Comparison of ENCODE assay signal across 11 cellular contexts in the genomic region with DNA sequence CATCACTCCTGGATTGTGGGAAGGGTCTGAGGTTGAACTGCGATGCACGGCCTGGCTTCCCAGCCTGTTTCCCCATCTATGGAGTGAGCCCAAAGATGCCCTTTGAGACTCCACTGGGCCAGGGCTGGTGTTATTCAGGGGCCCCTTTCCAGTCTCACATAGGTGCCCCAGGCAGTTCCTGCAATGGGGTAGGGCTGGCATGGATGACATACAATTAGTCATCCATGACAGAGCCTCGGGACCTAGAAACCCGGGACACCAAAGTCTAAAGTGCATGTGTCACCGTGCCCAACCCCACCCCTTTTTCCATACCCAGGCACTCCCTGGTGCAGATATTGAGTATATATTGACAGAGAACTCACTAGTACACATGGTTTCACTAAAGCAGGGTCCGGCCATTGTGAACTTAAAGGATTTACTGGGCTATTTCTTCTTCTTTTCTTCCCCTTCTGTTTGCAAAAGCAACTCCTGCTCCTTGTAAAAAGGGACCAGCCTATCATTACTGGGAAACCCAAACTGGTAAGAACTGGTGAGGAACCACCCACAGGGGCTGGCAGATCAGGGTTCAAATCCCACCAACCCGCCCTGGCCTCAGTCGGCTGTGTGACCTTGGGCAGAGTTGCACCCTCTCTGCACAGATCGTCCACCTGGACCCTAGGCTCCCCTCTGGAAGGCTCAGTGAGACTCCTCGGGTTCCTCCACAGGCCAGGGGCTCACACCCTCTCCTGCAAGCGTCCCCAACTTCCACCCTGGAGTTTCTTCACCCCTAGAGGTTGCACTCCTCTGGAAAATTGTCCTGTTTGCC. TPM values are rescaled to one million over a fixed set of nuclear protein-coding genes. Genes with fewer than 3 reads are reported as not detected.
DNase-seq lines count a peak whose midpoint lies in the region; ATAC-seq, FAIRE-seq and TF ChIP-seq lines count a peak whose summit lies in the region.
"Had no signal": no experiment of that assay in that cellular context is flagged by ENCODE, and none has a peak within 500 bp of the region (broad histone marks: within the 10 kb centered on the region; RNA-seq: fewer than 3 reads in every experiment).

No MANE protein-coding gene starts in this region.

- H3K4me3 ChIP-seq in HepG2 (replicated peaks in 1 of 3; ENCODE audit: insufficient read depth in 1 of 3, low read depth in 2 of 3, low read length in 3 of 3): peak overlapping the region in 1 of 3 experiments; percentile 79; a peak in 3 of 6 replicates
- H3K4me3 ChIP-seq in stomach: peak overlapping the region; percentile 15 to 54 (median 22)
- H3K4me3 ChIP-seq in uterus: no peak overlapping the region
- H3K4me3 ChIP-seq: upper lobe of left lung had no signal

- H3K36me3 ChIP-seq in HepG2 (replicated peaks in 1 of 2; ENCODE audit: control insufficient read depth in 1 of 2, insufficient read depth in 2 of 2, low read length in 2 of 2): no peaks in the 10 kb centered on the region
- peaks cover 0 to 5% (median 0%) of the 10 kb centered on the region in 4 donors for H3K36me3 ChIP-seq in stomach
- H3K36me3 ChIP-seq in uterus: no peaks in the 10 kb centered on the region
- H3K36me3 ChIP-seq: upper lobe of left lung had no signal

- TF ChIP-seq POLR2A in HepG2 (IDR thresholded peaks at IDR 0.05; ENCODE audit: insufficient read depth in 1 of 2, low read depth in 2 of 2, low read length in 2 of 2): peak in 1 of 2 experiments; percentile 61; a peak in 2 of 4 replicates
- TF ChIP-seq POLR2A in stomach (IDR thresholded peaks at IDR 0.05): peak in 1 of 4 donors; percentile 25
- TF ChIP-seq POLR2A in uterus (IDR thresholded peaks at IDR 0.05): no peak
- no peak for TF ChIP-seq POLR2A in GM18505 (IDR thresholded peaks at IDR 0.05; ENCODE audit: borderline replicate concordance, extremely low read depth, insufficient read depth, insufficient read length)

- TF ChIP-seq RAD21 in HepG2 (CRISPR knock-in tag; IDR thresholded peaks at IDR 0.05): no peak

- ATAC-seq in HepG2 (peak; percentile 87), GM18505 (IDR thresholded peaks at IDR 0.05; ENCODE audit: unreplicated experiment) (no peak)

- in situ Hi-C loops in HepG2 (cut with HindIII; ENCODE audit: extremely low pct_ligation_motif_present, low pct_unique_long_range_greater_than_20kb): loop anchor here (5.0 kb wide), 1 partner anchor 50 kb away; the partner anchor contains the start of gene JAK3

- no peak overlapping the region for H2AFZ ChIP-seq in HepG2 (ENCODE audit: low read length)

- no peaks in the 10 kb centered on the region for H3K79me2 ChIP-seq in HepG2 (ENCODE audit: insufficient read depth, low read length)

- H3K27me3 Mint-ChIP-seq in activated CD4-positive, alpha-beta T cell treated with anti-CD3 and anti-CD28 coated beads, Interleukin-2, amount 10 ng/mL, durations not matched to agents 24 days and 14 days: peaks cover 20% of the 10 kb centered on the region

- H3K27ac ChIP-seq in HepG2 (ENCODE audit: extremely low read length, insufficient read depth, low read length) (peak overlapping the region; percentile 70), stomach (peak overlapping the region; percentile 87 to 95 (median 89)), uterus (no peak overlapping the region)

- FAIRE-seq in HepG2 (lab: Jason Lieb, UNC): peak; percentile 58

- peaks cover 0 to 15% of the 10 kb centered on the region in 2 experiments; a peak in 1 of 5 replicates for H3K27me3 ChIP-seq in HepG2 (ENCODE audit: control insufficient read depth in 1 of 2, insufficient read depth in 2 of 2, low read length in 2 of 2)
- peaks cover 8 to 86% (median 13%) of the 10 kb centered on the region in 3 donors for H3K27me3 ChIP-seq in stomach
- peaks cover 0 to 22% of the 10 kb centered on the region in 2 donors for H3K27me3 ChIP-seq in uterus

- H3K9ac ChIP-seq in HepG2 (ENCODE audit: insufficient read depth, low read depth, low read length): peak overlapping the region; percentile 55

- no peaks in the 10 kb centered on the region for H3K9me3 Mint-ChIP-seq in activated CD4-positive, alpha-beta T cell treated with anti-CD3 and anti-CD28 coated beads, Interleukin-2, amount 10 ng/mL, durations not matched to agents 24 days and 14 days
- H3K9me3 Mint-ChIP-seq: neural crest cell had no signal

- intact Hi-C loops in activated CD4-positive, alpha-beta T cell treated with anti-CD3 and anti-CD28 coated beads, Interleukin-2, amount 10 ng/mL, durations not matched to agents 24 days and 14 days (cut with micrococcal nuclease): no loop called here
- intact Hi-C loops in HepG2 (cut with micrococcal nuclease; ENCODE audit: unreplicated experiment) (no loop called here), stomach (cut with DNase I; ENCODE audit: low total_unique reads) (no loop called here), uterus (cut with DNase I; ENCODE audit: low total_unique reads) (no loop called here), posterior vena cava (cut with DNase I) (loop anchor here in 1 of 2 donors (10.0 kb wide), 1 partner anchor 57 kb away; the partner anchor contains the start of gene RPL18A)

- POLR2A ChIA-PET in HepG2 (lab: Yijun Ruan, JAX): interaction anchor here (1.7 to 3.8 kb wide), 3 partner anchors 50 to 67 kb away, joined by 4 to 24 read pairs (median 6); partner anchors contain the start of genes JAK3 and RPL18A

- no peak overlapping the region for H3K4me3 Mint-ChIP-seq in activated CD4-positive, alpha-beta T cell treated with anti-CD3 and anti-CD28 coated beads, Interleukin-2, amount 10 ng/mL, durations not matched to agents 24 days and 14 days
- H3K4me3 Mint-ChIP-seq: neural crest cell had no signal

- H4K20me1 ChIP-seq in HepG2 (ENCODE audit: insufficient read depth, low read length): no peaks in the 10 kb centered on the region

- H3K4me1 Mint-ChIP-seq in activated CD4-positive, alpha-beta T cell treated with anti-CD3 and anti-CD28 coated beads, Interleukin-2, amount 10 ng/mL, durations not matched to agents 24 days and 14 days: peaks cover 15% of the 10 kb centered on the region
- H3K4me1 Mint-ChIP-seq: neural crest cell had no signal

- DNase-seq in activated CD4-positive, alpha-beta T cell treated with anti-CD3 and anti-CD28 coated beads for 24 hours (ENCODE audit: low read depth in 2 of 2): peak; percentile 44 to 55
- no peak for DNase-seq in activated CD4-positive, alpha-beta T cell treated with anti-CD3 and anti-CD28 coated beads for 1 hour
- no peak for DNase-seq in activated CD4-positive, alpha-beta T cell treated with anti-CD3 and anti-CD28 coated beads, Interleukin-2, amount 10 ng/mL, durations not matched to agents 24 days and 14 days
- DNase-seq in HepG2 (ENCODE audit: low spot score): peak; percentile 95
- DNase-seq in stomach: peak; percentile 90
- no peak for DNase-seq in uterus
- no peak for DNase-seq in posterior vena cava (ENCODE audit: low spot score)
- DNase-seq: NCI-H446, upper lobe of left lung had no signal

- H3K9me3 ChIP-seq in HepG2 (ENCODE audit: low read length) (no peaks in the 10 kb centered on the region), stomach (no peaks in the 10 kb centered on the region), uterus (no peaks in the 10 kb centered on the region)
- H3K9me3 ChIP-seq: upper lobe of left lung had no signal

- no peak for TF ChIP-seq CTCF in HepG2 (CRISPR knock-in tag; IDR thresholded peaks at IDR 0.05)
- no peak for TF ChIP-seq CTCF in stomach (IDR thresholded peaks at IDR 0.05)
- TF ChIP-seq CTCF in uterus (IDR thresholded peaks at IDR 0.05): no peak

- TF ChIP-seq EP300 in HepG2 (IDR thresholded peaks at IDR 0.05; ENCODE audit: low read depth in 2 of 2, low read length in 2 of 2) (peak; percentile 21 to 68; a peak in 3 of 4 replicates), HepG2 (CRISPR knock-in tag; IDR thresholded peaks at IDR 0.05; ENCODE audit: borderline replicate concordance) (0 out of 2 replicates have a peak, but pooled peaks have one; percentile 29), stomach (IDR thresholded peaks at IDR 0.05) (no peak)

- H3K4me1 ChIP-seq in HepG2 (ENCODE audit: insufficient read depth, low read length) (peaks cover 55% of the 10 kb centered on the region), stomach (peaks cover 11 to 48% (median 22%) of the 10 kb centered on the region in 4 donors), uterus (no peaks in the 10 kb centered on the region)

- WGBS in HepG2 (ENCODE audit: low lambda C conversion rate): 9% methylated on average over 10 of the region's 11 CpGs
- WGBS in stomach, 5 donors: 27 to 42% (median 31%) methylated on average over 8 to 11 of the region's 11 CpGs

- H3K4me2 ChIP-seq in HepG2 (ENCODE audit: low read depth, low read length): peak overlapping the region; percentile 75

- peak overlapping the region; percentile 36 for H3K27ac Mint-ChIP-seq in activated CD4-positive, alpha-beta T cell treated with anti-CD3 and anti-CD28 coated beads, Interleukin-2, amount 10 ng/mL, durations not matched to agents 24 days and 14 days

- BruUV-seq in HepG2 (replicated peaks; lab: Mats Ljungman, UMichigan): TSS peak; percentile 69

- H3K36me3 Mint-ChIP-seq in activated CD4-positive, alpha-beta T cell treated with anti-CD3 and anti-CD28 coated beads, Interleukin-2, amount 10 ng/mL, durations not matched to agents 24 days and 14 days (ENCODE audit: low read depth): no peaks in the 10 kb centered on the region

- CTCF ChIA-PET in HepG2 (lab: Yijun Ruan, JAX; ENCODE audit: low intra/inter-chr PET ratio, low total read pairs): no interaction called here

RNA-seq across cellular contexts. Expression of gene B3GNT3, which starts 2.7 kb away (rescaled TPM):
- total RNA-seq in activated CD4-positive, alpha-beta T cell treated with anti-CD3 and anti-CD28 coated beads, Interleukin-2, amount 10 ng/mL, durations not matched to agents 24 days and 14 days: not detected in 2 replicates
- 0.48 and 0.86 TPM in 2 replicates for total RNA-seq in HepG2 (2016; rRNA removed; fragmentation: Illumina TruSeq; extraction: Trizol)
- total RNA-seq in HepG2 (2016; cell fraction: cytosol; rRNA removed; fragmentation: Illumina TruSeq; extraction: Trizol; ENCODE audit: low read depth): 0.18 and 0.40 TPM in 2 replicates
- 0.36 and 1.2 TPM in 2 replicates for total RNA-seq in HepG2 (2016; cell fraction: insoluble cytoplasmic fraction; rRNA removed; fragmentation: Illumina TruSeq; extraction: Trizol)
- 0.38 and 0.43 TPM in 2 replicates for total RNA-seq in HepG2 (2016; cell fraction: membrane; rRNA removed; fragmentation: Illumina TruSeq; extraction: Trizol)
- total RNA-seq in HepG2 (2016; cell fraction: nucleus; rRNA removed; fragmentation: Illumina TruSeq; extraction: Trizol): 1.0 and 1.3 TPM in 2 replicates
- polyA plus RNA-seq in HepG2 (2011; rRNA removed): 4.0 and 8.6 TPM in 2 replicates
- polyA plus RNA-seq in HepG2 (2011; cell fraction: cytosol; rRNA removed): 4.2 and 6.3 TPM in 2 replicates
- polyA plus RNA-seq in HepG2 (2011; cell fraction: nucleus; rRNA removed): 3.5 and 4.5 TPM in 2 replicates
- 9.1 and 10.5 TPM in 2 replicates for polyA plus RNA-seq in HepG2 (2012)
- 0.10 and 0.18 TPM in 2 replicates for polyA plus RNA-seq in HepG2 (2016; cell fraction: cytosol; fragmentation: Illumina TruSeq; extraction: Trizol; ENCODE audit: low read depth)
- 0.61 and 0.62 TPM in 2 replicates for polyA plus RNA-seq in HepG2 (2016; cell fraction: insoluble cytoplasmic fraction; fragmentation: Illumina TruSeq; extraction: Trizol; ENCODE audit: low read depth)
- polyA plus RNA-seq in HepG2 (2016; cell fraction: membrane; fragmentation: Illumina TruSeq; extraction: Trizol; ENCODE audit: low read depth): 0.29 and 0.35 TPM in 2 replicates
- polyA plus RNA-seq in HepG2 (2016; cell fraction: nucleus; fragmentation: Illumina TruSeq; extraction: Trizol; ENCODE audit: insufficient read depth, low read depth): 1.8 and 2.3 TPM in 2 replicates
- polyA minus RNA-seq in HepG2 (2011; rRNA and poly(A)+ RNA removed; ENCODE audit: low replicate concordance): 2.7 and 11.1 TPM in 2 replicates
- polyA minus RNA-seq in HepG2 (2011; cell fraction: cytosol; rRNA and poly(A)+ RNA removed): 3.0 and 4.7 TPM in 2 replicates
- polyA minus RNA-seq in HepG2 (2011; cell fraction: nucleus; rRNA and poly(A)+ RNA removed): 1.8 and 3.1 TPM in 2 replicates
- 100 to 1,000 TPM in 1 of 5 donors, 10 to 100 TPM in 4; 11.9 to 117 (median 25.7) TPM for total RNA-seq in stomach
- polyA plus RNA-seq in stomach: 10 to 100 TPM; 11.3 to 39.3 (median 11.3) TPM
- total RNA-seq in uterus: 1 to 10 TPM in 1 of 4 donors, not detected in 3; 1.4 TPM
- total RNA-seq in posterior vena cava: under 1 TPM in 1 of 2 donors, not detected in 1; 0.28 TPM
- total RNA-seq: neural crest cell had no signal

RNA-seq across cellular contexts. Expression of gene INSL3, which starts 23.7 kb away (rescaled TPM):
- 5.9 and 8.7 TPM in 2 replicates for total RNA-seq in activated CD4-positive, alpha-beta T cell treated with anti-CD3 and anti-CD28 coated beads, Interleukin-2, amount 10 ng/mL, durations not matched to agents 24 days and 14 days
- total RNA-seq in HepG2 (2016; rRNA removed; fragmentation: Illumina TruSeq; extraction: Trizol) (not detected in 2 replicates), stomach (not detected), uterus (not detected), posterior vena cava (not detected)
- total RNA-seq in HepG2 (2016; cell fraction: cytosol; rRNA removed; fragmentation: Illumina TruSeq; extraction: Trizol; ENCODE audit: low read depth): not detected in 2 replicates
- total RNA-seq in HepG2 (2016; cell fraction: insoluble cytoplasmic fraction; rRNA removed; fragmentation: Illumina TruSeq; extraction: Trizol): not detected in 2 replicates
- total RNA-seq in HepG2 (2016; cell fraction: membrane; rRNA removed; fragmentation: Illumina TruSeq; extraction: Trizol): not detected in 2 replicates
- not detected in 2 replicates for total RNA-seq in HepG2 (2016; cell fraction: nucleus; rRNA removed; fragmentation: Illumina TruSeq; extraction: Trizol)
- polyA plus RNA-seq in HepG2 (2011; rRNA removed) (0.30 and 0.44 TPM in 2 replicates), stomach (under 1 TPM in 1 of 3 donors, not detected in 2; 0.23 TPM)
- polyA plus RNA-seq in HepG2 (2011; cell fraction: cytosol; rRNA removed): 0.21 TPM in 1 of 2 replicates, not detected in the other
- polyA plus RNA-seq in HepG2 (2011; cell fraction: nucleus; rRNA removed): 1.2 and 1.5 TPM in 2 replicates
- polyA plus RNA-seq in HepG2 (2012): 0.23 and 0.35 TPM in 2 replicates
- polyA plus RNA-seq in HepG2 (2016; cell fraction: cytosol; fragmentation: Illumina TruSeq; extraction: Trizol; ENCODE audit: low read depth): not detected in 2 replicates
- not detected in 2 replicates for polyA plus RNA-seq in HepG2 (2016; cell fraction: insoluble cytoplasmic fraction; fragmentation: Illumina TruSeq; extraction: Trizol; ENCODE audit: low read depth)
- polyA plus RNA-seq in HepG2 (2016; cell fraction: membrane; fragmentation: Illumina TruSeq; extraction: Trizol; ENCODE audit: low read depth): not detected in 2 replicates
- not detected in 2 replicates for polyA plus RNA-seq in HepG2 (2016; cell fraction: nucleus; fragmentation: Illumina TruSeq; extraction: Trizol; ENCODE audit: insufficient read depth, low read depth)
- 0.88 TPM in 1 of 2 replicates, not detected in the other for polyA minus RNA-seq in HepG2 (2011; rRNA and poly(A)+ RNA removed; ENCODE audit: low replicate concordance)
- not detected in 2 replicates for polyA minus RNA-seq in HepG2 (2011; cell fraction: cytosol; rRNA and poly(A)+ RNA removed)
- not detected in 2 replicates for polyA minus RNA-seq in HepG2 (2011; cell fraction: nucleus; rRNA and poly(A)+ RNA removed)
- total RNA-seq: neural crest cell had no signal

RNA-seq across cellular contexts. Expression of gene FCHO1, which starts 46.3 kb away (rescaled TPM):
- total RNA-seq in activated CD4-positive, alpha-beta T cell treated with anti-CD3 and anti-CD28 coated beads, Interleukin-2, amount 10 ng/mL, durations not matched to agents 24 days and 14 days: 91.9 and 96.2 TPM in 2 replicates
- total RNA-seq in HepG2 (2016; rRNA removed; fragmentation: Illumina TruSeq; extraction: Trizol): 1.2 and 1.3 TPM in 2 replicates
- 0.18 and 1.7 TPM in 2 replicates for total RNA-seq in HepG2 (2016; cell fraction: cytosol; rRNA removed; fragmentation: Illumina TruSeq; extraction: Trizol; ENCODE audit: low read depth)
- 0.45 and 2.3 TPM in 2 replicates for total RNA-seq in HepG2 (2016; cell fraction: insoluble cytoplasmic fraction; rRNA removed; fragmentation: Illumina TruSeq; extraction: Trizol)
- 1.4 TPM in 2 replicates for total RNA-seq in HepG2 (2016; cell fraction: membrane; rRNA removed; fragmentation: Illumina TruSeq; extraction: Trizol)
- 1.6 and 3.1 TPM in 2 replicates for total RNA-seq in HepG2 (2016; cell fraction: nucleus; rRNA removed; fragmentation: Illumina TruSeq; extraction: Trizol)
- polyA plus RNA-seq in HepG2 (2011; rRNA removed): 2.5 and 3.1 TPM in 2 replicates
- 0.95 and 1.5 TPM in 2 replicates for polyA plus RNA-seq in HepG2 (2011; cell fraction: cytosol; rRNA removed)
- polyA plus RNA-seq in HepG2 (2011; cell fraction: nucleus; rRNA removed): 23.2 and 28.6 TPM in 2 replicates
- polyA plus RNA-seq in HepG2 (2012): 4.3 and 5.3 TPM in 2 replicates
- polyA plus RNA-seq in HepG2 (2016; cell fraction: cytosol; fragmentation: Illumina TruSeq; extraction: Trizol; ENCODE audit: low read depth): 0.75 and 1.1 TPM in 2 replicates
- 0.76 and 2.0 TPM in 2 replicates for polyA plus RNA-seq in HepG2 (2016; cell fraction: insoluble cytoplasmic fraction; fragmentation: Illumina TruSeq; extraction: Trizol; ENCODE audit: low read depth)
- polyA plus RNA-seq in HepG2 (2016; cell fraction: membrane; fragmentation: Illumina TruSeq; extraction: Trizol; ENCODE audit: low read depth): 0.88 and 1.4 TPM in 2 replicates
- polyA plus RNA-seq in HepG2 (2016; cell fraction: nucleus; fragmentation: Illumina TruSeq; extraction: Trizol; ENCODE audit: insufficient read depth, low read depth): 4.8 and 5.1 TPM in 2 replicates
- polyA minus RNA-seq in HepG2 (2011; rRNA and poly(A)+ RNA removed; ENCODE audit: low replicate concordance): 1.3 and 16.7 TPM in 2 replicates
- 2.5 and 4.6 TPM in 2 replicates for polyA minus RNA-seq in HepG2 (2011; cell fraction: cytosol; rRNA and poly(A)+ RNA removed)
- 20.1 and 21.3 TPM in 2 replicates for polyA minus RNA-seq in HepG2 (2011; cell fraction: nucleus; rRNA and poly(A)+ RNA removed)
- total RNA-seq in stomach: 1 to 10 TPM in 3 of 5 donors, under 1 TPM in 1, not detected in 1; 0.55 to 9.3 (median 2.0) TPM
- under 1 TPM; 0.53 to 0.92 (median 0.75) TPM for polyA plus RNA-seq in stomach
- total RNA-seq in uterus: 1 to 10 TPM in 2 of 4 donors, under 1 TPM in 1, not detected in 1; under 0.01 to 3.8 (median 1.4) TPM
- total RNA-seq in posterior vena cava: 1 to 10 TPM; 2.0 to 2.1 TPM

RNA-seq across cellular contexts. Expression of gene JAK3, which starts 50.2 kb away (rescaled TPM):
- total RNA-seq in activated CD4-positive, alpha-beta T cell treated with anti-CD3 and anti-CD28 coated beads, Interleukin-2, amount 10 ng/mL, durations not matched to agents 24 days and 14 days: 226 and 239 TPM in 2 replicates
- total RNA-seq in HepG2 (2016; rRNA removed; fragmentation: Illumina TruSeq; extraction: Trizol) (2.8 and 3.4 TPM in 2 replicates), stomach (10 to 100 TPM in 2 of 5 donors, 1 to 10 TPM in 2, under 1 TPM in 1; 0.89 to 50.2 (median 3.9) TPM), uterus (1 to 10 TPM in 2 of 4 donors, under 1 TPM in 2; under 0.01 to 8.1 (median 2.7) TPM), posterior vena cava (1 to 10 TPM; 6.6 to 8.8 TPM)
- 1.2 and 1.3 TPM in 2 replicates for total RNA-seq in HepG2 (2016; cell fraction: cytosol; rRNA removed; fragmentation: Illumina TruSeq; extraction: Trizol; ENCODE audit: low read depth)
- 2.5 and 3.4 TPM in 2 replicates for total RNA-seq in HepG2 (2016; cell fraction: insoluble cytoplasmic fraction; rRNA removed; fragmentation: Illumina TruSeq; extraction: Trizol)
- 0.72 and 1.3 TPM in 2 replicates for total RNA-seq in HepG2 (2016; cell fraction: membrane; rRNA removed; fragmentation: Illumina TruSeq; extraction: Trizol)
- 4.4 and 4.8 TPM in 2 replicates for total RNA-seq in HepG2 (2016; cell fraction: nucleus; rRNA removed; fragmentation: Illumina TruSeq; extraction: Trizol)
- polyA plus RNA-seq in HepG2 (2011; rRNA removed) (18.6 and 30.1 TPM in 2 replicates), stomach (1 to 10 TPM; 2.3 to 3.2 (median 2.6) TPM)
- polyA plus RNA-seq in HepG2 (2011; cell fraction: cytosol; rRNA removed): 8.8 and 10.2 TPM in 2 replicates
- polyA plus RNA-seq in HepG2 (2011; cell fraction: nucleus; rRNA removed): 106 and 107 TPM in 2 replicates
- 6.1 and 10.2 TPM in 2 replicates for polyA plus RNA-seq in HepG2 (2012)
- 0.15 and 0.17 TPM in 2 replicates for polyA plus RNA-seq in HepG2 (2016; cell fraction: cytosol; fragmentation: Illumina TruSeq; extraction: Trizol; ENCODE audit: low read depth)
- polyA plus RNA-seq in HepG2 (2016; cell fraction: insoluble cytoplasmic fraction; fragmentation: Illumina TruSeq; extraction: Trizol; ENCODE audit: low read depth): 1.3 and 1.7 TPM in 2 replicates
- 0.35 and 0.45 TPM in 2 replicates for polyA plus RNA-seq in HepG2 (2016; cell fraction: membrane; fragmentation: Illumina TruSeq; extraction: Trizol; ENCODE audit: low read depth)
- polyA plus RNA-seq in HepG2 (2016; cell fraction: nucleus; fragmentation: Illumina TruSeq; extraction: Trizol; ENCODE audit: insufficient read depth, low read depth): 10.2 and 12.3 TPM in 2 replicates
- 1.7 and 37.2 TPM in 2 replicates for polyA minus RNA-seq in HepG2 (2011; rRNA and poly(A)+ RNA removed; ENCODE audit: low replicate concordance)
- 13.1 and 19.0 TPM in 2 replicates for polyA minus RNA-seq in HepG2 (2011; cell fraction: cytosol; rRNA and poly(A)+ RNA removed)
- polyA minus RNA-seq in HepG2 (2011; cell fraction: nucleus; rRNA and poly(A)+ RNA removed): 23.9 and 29.3 TPM in 2 replicates

Comparison
In these comparisons a context has a peak if more than half of its experiments do, and no peak if none do; other contexts are left out.
1. DNase-seq: peak in activated CD4-positive, alpha-beta T cell treated with anti-CD3 and anti-CD28 coated beads for 24 hours (2 of 2), HepG2 (single experiment) and stomach (single experiment); none in activated CD4-positive, alpha-beta T cell treated with anti-CD3 and anti-CD28 coated beads for 1 hour (single experiment), activated CD4-positive, alpha-beta T cell treated with anti-CD3 and anti-CD28 coated beads, Interleukin-2, amount 10 ng/mL, durations not matched to agents 24 days and 14 days (single experiment), uterus (0 of 2) and posterior vena cava (single experiment).
2. H3K27ac ChIP-seq: peak in HepG2 (single experiment) and stomach (5 of 5); none in uterus (0 of 2).
3. H3K4me3 ChIP-seq: peak in stomach (4 of 4); none in uterus (0 of 2).
4. RNA of gene B3GNT3, which starts 2.7 kb away (total RNA-seq): 11.9 to 117 TPM in stomach; 0.18 to 1.3 TPM in HepG2, 0.28 TPM in posterior vena cava, not detected in activated CD4-positive, alpha-beta T cell treated with anti-CD3 and anti-CD28 coated beads, Interleukin-2, amount 10 ng/mL, durations not matched to agents 24 days and 14 days and 1.4 TPM in uterus; every median in the first group is over 4 times any median in the second.